ENCODE assay signal across 8 cellular contexts in genomic region chr3:63911901-63912767, GRCh38. TPM values are rescaled to one million over a fixed set of nuclear protein-coding genes. Genes with fewer than 3 reads are reported as not detected.
DNase-seq lines count a peak whose midpoint lies in the region; ATAC-seq, FAIRE-seq and TF ChIP-seq lines count a peak whose summit lies in the region.

Gene SCAANT1 (minus strand): TSS chr3:63912383.

- H3K4me3 ChIP-seq in A673 (ENCODE audit: low read depth, low read length, poor library complexity, severe bottlenecking): peak within 1 kb of the TSS; percentile 64
- H3K4me3 ChIP-seq in kidney (ENCODE audit: low read length in 2 of 2): peak within 1 kb of the TSS; percentile 73 to 80

- FAIRE-seq in kidney (lab: Jason Lieb, UNC): no peak

- H3K36me3 ChIP-seq in A673 (ENCODE audit: insufficient read depth, low read length, poor library complexity, severe bottlenecking): no peaks in the 10 kb centered on the region
- peaks cover 0 to 10% of the 10 kb centered on the region in 2 donors for H3K36me3 ChIP-seq in kidney (ENCODE audit: control insufficient read depth in 1 of 2, insufficient read depth in 2 of 2, low read length in 2 of 2)

- H3K4me1 Mint-ChIP-seq in central memory CD8-positive, alpha-beta T cell: peaks cover 43% of the 10 kb centered on the region

- no peaks in the 10 kb centered on the region for H3K9me3 Mint-ChIP-seq in central memory CD8-positive, alpha-beta T cell

- no peak for TF ChIP-seq CTCF in A673 (conservative IDR thresholded peaks at IDR 0.05; ENCODE audit: low read depth, low read length)
- TF ChIP-seq CTCF in kidney (IDR thresholded peaks at IDR 0.05; ENCODE audit: borderline replicate concordance, extremely low read depth, insufficient read depth): no peak

- H3K4me1 ChIP-seq in A673 (ENCODE audit: insufficient read depth, low read length, poor library complexity, severe bottlenecking): no peaks in the 10 kb centered on the region
- H3K4me1 ChIP-seq in kidney (ENCODE audit: control insufficient read depth in 1 of 2, insufficient read depth in 1 of 2, low read depth in 1 of 2, low read length in 2 of 2): peaks cover 0 to 7% of the 10 kb centered on the region in 2 donors

- peak within 1 kb of the TSS; percentile 58 to 79 for H3K9ac ChIP-seq in kidney (ENCODE audit: low read length in 2 of 2)

- POLR2A ChIA-PET in A673 (lab: Charles Lee; ENCODE audit: low non-redundant PET): interaction anchor here (0.6 kb wide), 1 partner anchor 14 kb away, joined by 6 read pairs; no protein-coding TSS in a partner anchor

- intact Hi-C loops in A673 (cut with micrococcal nuclease; ENCODE audit: unreplicated experiment) (no loop called here), kidney (cut with DNase I) (no loop called here)

- H3K4me3 Mint-ChIP-seq in central memory CD8-positive, alpha-beta T cell: peak within 1 kb of the TSS; percentile 85

- H3K27me3 ChIP-seq in A673 (replicated peaks; ENCODE audit: insufficient read depth, low read depth, low read length, poor library complexity): no peaks in the 10 kb centered on the region

- no TSS peak for BruUV-seq in A673 (replicated peaks; lab: Mats Ljungman, UMichigan)

- no peaks in the 10 kb centered on the region for H3K27me3 Mint-ChIP-seq in central memory CD8-positive, alpha-beta T cell

- H3K36me3 Mint-ChIP-seq in central memory CD8-positive, alpha-beta T cell (ENCODE audit: insufficient read depth): peaks cover 34% of the 10 kb centered on the region

- CTCF ChIA-PET in A673 (lab: Charles Lee): no interaction called here

- ATAC-seq in GM18517 (IDR thresholded peaks at IDR 0.05; ENCODE audit: unreplicated experiment) (peak; percentile 77), HG03025 (IDR thresholded peaks at IDR 0.05; ENCODE audit: low FRiP score, unreplicated experiment) (peak; percentile 78)
- peak; percentile 74 to 75 for ATAC-seq in activated CD4-positive, CD25-positive, alpha-beta regulatory T cell treated with anti-CD3 and anti-CD28 coated beads, Interleukin-2, amount 50 U/mL, for 24 hours
- ATAC-seq in central memory CD8-positive, alpha-beta T cell (replicated peaks; ENCODE audit: extremely low read depth, poor library complexity, severe bottlenecking): peak; percentile 61

- H3K27ac Mint-ChIP-seq in central memory CD8-positive, alpha-beta T cell (ENCODE audit: low read depth): peak within 1 kb of the TSS; percentile 89

- DNase-seq in A673 (ENCODE audit: low spot score) (peak; percentile 76), NCI-H226 (peak; percentile 91), kidney (peak; percentile 97)
- DNase-seq in central memory CD8-positive, alpha-beta T cell (ENCODE audit: low spot score in 2 of 2): peak; percentile 64 to 75
- peak; percentile 54 to 72 (median 56) for DNase-seq in stimulated activated CD4-positive, alpha-beta T cell treated with anti-CD3 and anti-CD28 coated beads, Interleukin-12 subunit alpha, Interleukin-12 subunit beta, amount 100 ng/mL, for 48 hours (ENCODE audit: low read depth in 2 of 3, low spot score in 1 of 3)

- H3K27ac ChIP-seq in A673 (ENCODE audit: low read depth, low read length, poor library complexity, severe bottlenecking) (peak within 1 kb of the TSS; percentile 80), kidney (ENCODE audit: low read depth in 2 of 2, low read length in 2 of 2) (peak within 1 kb of the TSS; percentile 89 to 90)

- no peaks in the 10 kb centered on the region for H3K9me3 ChIP-seq in A673 (ENCODE audit: low read depth, low read length, poor library complexity, severe bottlenecking)
- no peaks in the 10 kb centered on the region for H3K9me3 ChIP-seq in kidney (ENCODE audit: control insufficient read depth in 1 of 2, low read length in 2 of 2)

RNA-seq across cellular contexts. Expression of gene SCAANT1, which starts in this region (rescaled TPM):
- total RNA-seq in A673 (2021): not detected in 2 replicates
- total RNA-seq in kidney: not detected
- polyA plus RNA-seq in kidney (ENCODE audit: insufficient read depth, low read depth, low replicate concordance): not detected

Comparison
In these comparisons a context has a peak if more than half of its experiments do, and no peak if none do; other contexts are left out.
1. Peak in every context shown above with its lines: DNase-seq, ATAC-seq, H3K4me3 ChIP-seq and H3K27ac ChIP-seq.
2. Peak in DNase-seq, H3K4me3 ChIP-seq and H3K27ac ChIP-seq in A673; RNA of the gene not detected or under 1 TPM.
3. Peak in DNase-seq, H3K4me3 ChIP-seq, H3K27ac ChIP-seq and H3K9ac ChIP-seq in kidney; RNA of the gene not detected or under 1 TPM.